ENCODE assay signal across 8 cellular contexts in the genomic region with DNA sequence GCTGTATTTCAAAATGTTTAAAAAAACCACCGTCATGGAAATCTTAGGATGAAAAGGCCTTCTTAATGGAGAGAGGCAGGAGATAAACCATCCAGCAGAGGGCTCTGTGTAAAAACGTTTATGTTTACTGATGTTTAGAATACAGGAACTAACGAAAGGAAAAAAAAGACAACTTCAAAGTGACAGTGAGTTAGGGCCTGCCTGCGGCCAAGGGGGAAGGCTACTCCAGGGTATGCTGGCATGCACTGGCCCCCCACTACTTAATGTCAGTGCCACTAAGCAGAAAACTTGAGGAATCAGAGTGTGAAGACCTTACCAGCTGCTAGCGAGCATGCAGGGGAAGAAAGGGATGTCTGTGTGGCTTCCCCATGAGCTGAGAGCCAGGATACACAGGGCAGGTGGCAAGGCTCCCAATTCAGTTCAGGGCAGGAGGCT. TPM values are rescaled to one million over a fixed set of nuclear protein-coding genes. Genes with fewer than 3 reads are reported as not detected.
DNase-seq lines count a peak whose midpoint lies in the region; ATAC-seq and TF ChIP-seq lines count a peak whose summit lies in the region.

No MANE protein-coding gene starts in this region.

- H3K27ac Mint-ChIP-seq in naive thymus-derived CD8-positive, alpha-beta T cell, result peak overlapping the region; percentile 76 to 99 (median 91)

- ATAC-seq in RWPE2 (ENCODE audit: low read depth) (0 out of 3 replicates have a peak, but pooled peaks have one; percentile 40), HG03139 (IDR thresholded peaks at IDR 0.05; ENCODE audit: unreplicated experiment) (no peak)
- peak; percentile 71 to 93 for ATAC-seq in naive thymus-derived CD8-positive, alpha-beta T cell

- H3K27me3 ChIP-seq in RWPE2 (ENCODE audit: insufficient read depth, poor library complexity, severe bottlenecking), result no peaks in the 10 kb centered on the region

- H3K4me3 Mint-ChIP-seq in naive thymus-derived CD8-positive, alpha-beta T cell, result peak overlapping the region; percentile 61 to 88 (median 78)

- intact Hi-C loops in posterior cingulate gyrus (cut with DNase I), result loop anchor here (1.0 kb wide), 1 partner anchor 351 kb away; no protein-coding TSS in a partner anchor

- no peak overlapping the region for H3K4me3 ChIP-seq in HFF-Myc (replicated peaks; ENCODE audit: low read depth, low read length)
- no peak overlapping the region for H3K4me3 ChIP-seq in RWPE2 (ENCODE audit: severe bottlenecking)

- 0 out of 2 replicates have a peak, but pooled peaks cover 4% of the 10 kb centered on the region for H3K36me3 ChIP-seq in RWPE2 (ENCODE audit: low read depth)

- POLR2A ChIA-PET in naive thymus-derived CD8-positive, alpha-beta T cell (lab: Charles Lee), result interaction anchor here (0.7 to 5.2 kb wide), 5 partner anchors 16 to 351 kb away, joined by 3 to 49 read pairs (median 3); no protein-coding TSS in a partner anchor

- no peak overlapping the region for H3K27ac ChIP-seq in RWPE2 (ENCODE audit: poor library complexity, severe bottlenecking)

- H3K36me3 Mint-ChIP-seq in naive thymus-derived CD8-positive, alpha-beta T cell, result peaks cover 4 to 55% (median 29%) of the 10 kb centered on the region in 3 donors

- no peaks in the 10 kb centered on the region for H3K27me3 Mint-ChIP-seq in naive thymus-derived CD8-positive, alpha-beta T cell

- no peaks in the 10 kb centered on the region for H3K4me1 ChIP-seq in RWPE2 (ENCODE audit: insufficient read depth, poor library complexity, severe bottlenecking)

- H3K9me3 ChIP-seq in RWPE2 (ENCODE audit: severe bottlenecking), result no peaks in the 10 kb centered on the region

- peaks cover 0 to 3% (median 0%) of the 10 kb centered on the region in 9 donors for H3K9me3 Mint-ChIP-seq in naive thymus-derived CD8-positive, alpha-beta T cell

- peaks cover 7 to 12% (median 11%) of the 10 kb centered on the region in 4 donors for H3K4me1 Mint-ChIP-seq in naive thymus-derived CD8-positive, alpha-beta T cell

- TF ChIP-seq CTCF in HFF-Myc (IDR thresholded peaks at IDR 0.05; ENCODE audit: low read depth, low read length, missing control alignments) (peak; percentile 48), RWPE2 (IDR thresholded peaks at IDR 0.05; ENCODE audit: poor library complexity, severe bottlenecking) (peak; percentile 47)

- DNase-seq in ELF-1 (ENCODE audit: low read depth, low spot score) (peak; percentile 47), HFF-Myc (ENCODE audit: extremely low read depth, low read depth) (peak; percentile 26), RWPE2 (ENCODE audit: low spot score) (no peak), dedifferentiated amniotic fluid mesenchymal stem cell (ENCODE audit: extremely low spot score) (peak; percentile 70), posterior cingulate gyrus (no peak)
- DNase-seq in naive thymus-derived CD8-positive, alpha-beta T cell, result peak in 6 of 10 donors; percentile 22 to 63 (median 48)
- no peak for DNase-seq in effector CD8-positive, alpha-beta T cell (lab: John Stamatoyannopoulos, UW)

RNA-seq across cellular contexts. Expression of a gene that starts 47.7 kb away (rescaled TPM):
- total RNA-seq in naive thymus-derived CD8-positive, alpha-beta T cell, result 10 to 100 TPM; 19.2 to 20.9 TPM
- 10 to 100 TPM; 13.7 to 15.6 (median 14.2) TPM for polyA plus RNA-seq in naive thymus-derived CD8-positive, alpha-beta T cell

Comparison
In these comparisons a context has a peak if more than half of its experiments do, and no peak if none do; other contexts are left out.
1. DNase-seq: peak in ELF-1 (single experiment), HFF-Myc (single experiment), dedifferentiated amniotic fluid mesenchymal stem cell (single experiment) and naive thymus-derived CD8-positive, alpha-beta T cell (6 of 10); none in RWPE2 (single experiment), posterior cingulate gyrus (0 of 10) and effector CD8-positive, alpha-beta T cell (single experiment).